ENCODE assay signal across 16 cellular contexts in the genomic region with DNA sequence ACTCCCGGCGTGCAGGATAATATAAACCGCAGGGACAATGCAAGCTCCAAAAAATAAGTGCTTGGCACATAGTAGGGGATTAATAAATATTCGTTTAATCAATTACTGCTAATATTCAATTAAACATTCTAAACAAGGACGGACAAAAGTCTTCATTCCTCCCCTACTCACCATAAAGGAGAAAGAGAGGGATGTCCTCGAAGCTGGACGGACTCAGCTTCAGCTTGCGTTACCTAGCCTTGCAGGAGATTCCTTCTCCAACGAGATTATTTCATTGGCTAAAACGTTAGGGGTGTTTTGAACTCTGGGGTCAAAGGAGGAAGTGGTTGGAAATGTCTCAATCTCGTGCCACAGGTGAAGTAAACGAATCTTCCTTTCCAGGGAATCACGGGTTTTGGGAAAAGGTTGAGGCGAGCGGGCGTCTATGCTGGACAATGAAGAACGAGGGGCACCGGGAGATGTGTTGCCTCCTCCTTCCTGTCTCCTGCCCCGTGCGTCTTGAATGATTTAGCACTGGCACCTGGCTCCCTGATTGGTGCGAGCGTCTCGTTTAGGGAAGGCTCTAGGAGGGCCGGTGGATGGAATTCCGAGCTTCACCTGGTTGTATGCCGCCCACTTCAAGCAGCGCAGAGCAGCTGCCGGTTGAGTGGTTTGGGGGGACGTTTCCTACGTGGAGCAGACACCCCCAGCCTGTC. TPM values are rescaled to one million over a fixed set of nuclear protein-coding genes. Genes with fewer than 3 reads are reported as not detected.
A peak's percentile ranks its signal among the peaks of the same experiment; 100 is the strongest.
DNase-seq lines count a peak whose midpoint lies in the region; ATAC-seq and TF ChIP-seq lines count a peak whose summit lies in the region.
"Had no signal": no experiment of that assay in that cellular context is flagged by ENCODE, and none has a peak within 500 bp of the region (broad histone marks: within the 10 kb centered on the region; RNA-seq: fewer than 3 reads in every experiment).

No MANE protein-coding gene starts in this region.

- H2AK5ac ChIP-seq in neuronal stem cell (ENCODE audit: low read depth, low read length), result no peak overlapping the region

- no peak overlapping the region for H3K14ac ChIP-seq in neuronal stem cell (ENCODE audit: low read length)

- peaks cover 49% of the 10 kb centered on the region for H3K4me1 Mint-ChIP-seq in activated CD4-positive, alpha-beta T cell treated with anti-CD3 and anti-CD28 coated beads, Interleukin-2, amount 10 ng/mL, durations not matched to agents 7 days and 5 days
- peaks cover 41% of the 10 kb centered on the region for H3K4me1 Mint-ChIP-seq in central memory CD8-positive, alpha-beta T cell

- no peak overlapping the region for H4K8ac ChIP-seq in neuronal stem cell (ENCODE audit: low read depth, low read length)

- ATAC-seq in central memory CD8-positive, alpha-beta T cell (replicated peaks; ENCODE audit: extremely low read depth, poor library complexity, severe bottlenecking), result no peak
- no peak for ATAC-seq in HG03095 (IDR thresholded peaks at IDR 0.05; ENCODE audit: unreplicated experiment)
- ATAC-seq: gastrocnemius medialis had no signal

- H3K36me3 Mint-ChIP-seq in activated CD4-positive, alpha-beta T cell treated with anti-CD3 and anti-CD28 coated beads, Interleukin-2, amount 10 ng/mL, durations not matched to agents 7 days and 5 days (ENCODE audit: low read depth), result no peaks in the 10 kb centered on the region
- H3K36me3 Mint-ChIP-seq in central memory CD8-positive, alpha-beta T cell (ENCODE audit: insufficient read depth), result peaks cover 31% of the 10 kb centered on the region

- H3K27me3 Mint-ChIP-seq in activated CD4-positive, alpha-beta T cell treated with anti-CD3 and anti-CD28 coated beads, Interleukin-2, amount 10 ng/mL, durations not matched to agents 7 days and 5 days, result peaks cover 70% of the 10 kb centered on the region
- H3K27me3 Mint-ChIP-seq in central memory CD8-positive, alpha-beta T cell, result peaks cover 73% of the 10 kb centered on the region

- H3K4me3 Mint-ChIP-seq in activated CD4-positive, alpha-beta T cell treated with anti-CD3 and anti-CD28 coated beads, Interleukin-2, amount 10 ng/mL, durations not matched to agents 7 days and 5 days, result no peak overlapping the region
- peak overlapping the region; percentile 41 for H3K4me3 Mint-ChIP-seq in central memory CD8-positive, alpha-beta T cell

- no peak overlapping the region for H2BK12ac ChIP-seq in neuronal stem cell (ENCODE audit: low read length)

- H3K9me3 Mint-ChIP-seq in activated CD4-positive, alpha-beta T cell treated with anti-CD3 and anti-CD28 coated beads, Interleukin-2, amount 10 ng/mL, durations not matched to agents 7 days and 5 days, result no peaks in the 10 kb centered on the region
- no peaks in the 10 kb centered on the region for H3K9me3 Mint-ChIP-seq in central memory CD8-positive, alpha-beta T cell

- H3K36me3 ChIP-seq in neuronal stem cell (replicated peaks in 1 of 2; ENCODE audit: control insufficient read depth in 2 of 2, insufficient read depth in 2 of 2, low read length in 2 of 2) (no peaks in the 10 kb centered on the region), adrenal gland (replicated peaks in 1 of 2) (no peaks in the 10 kb centered on the region)
- H3K36me3 ChIP-seq: ascending aorta, gastrocnemius medialis, vagina had no signal

- H2AFZ ChIP-seq in neuronal stem cell (ENCODE audit: low read length), result no peak overlapping the region

- H3K27me3 ChIP-seq in neuronal stem cell (ENCODE audit: control insufficient read depth in 3 of 3, insufficient read depth in 3 of 3, low read depth in 1 of 3, low read length in 3 of 3), result peaks cover 32 to 68% (median 67%) of the 10 kb centered on the region in 3 experiments
- H3K27me3 ChIP-seq in adrenal gland, result peaks cover 29% of the 10 kb centered on the region

- H3K4ac ChIP-seq in neuronal stem cell (ENCODE audit: low read length), result no peak overlapping the region

- H3K23ac ChIP-seq in neuronal stem cell (ENCODE audit: low read depth, low read length, poor library complexity), result peak overlapping the region; percentile 37

- CTCF ChIA-PET in activated CD4-positive, alpha-beta T cell treated with anti-CD3 and anti-CD28 coated beads, Interleukin-2, amount 10 ng/mL, durations not matched to agents 7 days and 5 days (lab: Charles Lee), result interaction anchor here (0.5 to 3.4 kb wide), 5 partner anchors 58 to 1278 kb away, joined by 3 to 10 read pairs (median 4); no protein-coding TSS in a partner anchor

- no peaks in the 10 kb centered on the region for H3K9me3 ChIP-seq in neuronal stem cell (replicated peaks in 1 of 2; ENCODE audit: control insufficient read depth in 2 of 2, insufficient read depth in 1 of 2, low read depth in 1 of 2, low read length in 2 of 2)
- H3K9me3 ChIP-seq in adrenal gland (replicated peaks in 1 of 3), result no peaks in the 10 kb centered on the region
- H3K9me3 ChIP-seq: ascending aorta, gastrocnemius medialis, vagina had no signal

- no peak overlapping the region for H3K4me2 ChIP-seq in neuronal stem cell (ENCODE audit: insufficient read depth, low read length, poor library complexity, severe bottlenecking)

- H3K4me1 ChIP-seq in neuronal stem cell (ENCODE audit: control insufficient read depth in 2 of 2, insufficient read depth in 1 of 2, low read depth in 1 of 2, low read length in 2 of 2) (peaks cover 16 to 18% of the 10 kb centered on the region in 2 donors), adrenal gland (replicated peaks in 1 of 2) (peaks cover 20 to 22% of the 10 kb centered on the region in 2 donors)

- TF ChIP-seq POLR2A in adrenal gland (IDR thresholded peaks at IDR 0.05), result no peak

- H3K18ac ChIP-seq in neuronal stem cell (ENCODE audit: low read length), result peak overlapping the region; percentile 48

- no peak overlapping the region for H3K4me3 ChIP-seq in neuronal stem cell (ENCODE audit: low read length in 2 of 2)
- no peak overlapping the region for H3K4me3 ChIP-seq in adrenal gland

- H3K27ac ChIP-seq in neuronal stem cell (replicated peaks; ENCODE audit: low read length), result no peak overlapping the region
- no peak overlapping the region for H3K27ac ChIP-seq in adrenal gland
- H3K27ac ChIP-seq: ascending aorta, gastrocnemius medialis, vagina had no signal

- no peak for DNase-seq in activated CD4-positive, alpha-beta T cell treated with anti-CD3 and anti-CD28 coated beads, Interleukin-2, amount 10 ng/mL, durations not matched to agents 7 days and 5 days
- no peak for DNase-seq in activated CD4-positive, alpha-beta T cell treated with anti-CD3 and anti-CD28 coated beads for 4 hours
- DNase-seq in NCI-H146 treated with DMSO at 0.1 percent for 48 hours (lab: John Stamatoyannopoulos, UW; ENCODE audit: unreplicated experiment) (peak; percentile 12), neuronal stem cell (ENCODE audit: low spot score) (no peak), RPMI8226 (no peak), adrenal gland (no peak)
- DNase-seq in central memory CD8-positive, alpha-beta T cell (ENCODE audit: low spot score in 2 of 2), result no peak
- DNase-seq: activated CD8-positive, alpha-beta memory T cell treated with anti-CD3 and anti-CD28 coated beads, Interleukin-2, amount 50 U/mL, for 4 hours; effector CD8-positive, alpha-beta T cell; gastrocnemius medialis; Karpas-422 had no signal

- H3K9ac ChIP-seq in neuronal stem cell (ENCODE audit: low read depth, low read length, poor library complexity), result no peak overlapping the region

- no peaks in the 10 kb centered on the region for H3K79me1 ChIP-seq in neuronal stem cell (ENCODE audit: low read depth, low read length)

- POLR2A ChIA-PET in activated CD4-positive, alpha-beta T cell treated with anti-CD3 and anti-CD28 coated beads, Interleukin-2, amount 10 ng/mL, durations not matched to agents 7 days and 5 days (lab: Charles Lee), result no interaction called here

- no peak overlapping the region for H2BK5ac ChIP-seq in neuronal stem cell (ENCODE audit: low read length)

- no peak overlapping the region for H2BK15ac ChIP-seq in neuronal stem cell (ENCODE audit: low read length)

- no CpG with 5 or more reads among the region's 30 CpGs for whole genome bisulfite sequencing in neuronal stem cell (ENCODE audit: extremely low coverage in 2 of 2, insufficient read length in 2 of 2, insufficient replicate concordance in 1 of 2), 2 donors
- 27 to 39% (median 31%) methylated on average over 23 to 30 of the region's 30 CpGs for WGBS in adrenal gland, 4 donors

- peak overlapping the region; percentile 3 for H3K27ac Mint-ChIP-seq in activated CD4-positive, alpha-beta T cell treated with anti-CD3 and anti-CD28 coated beads, Interleukin-2, amount 10 ng/mL, durations not matched to agents 7 days and 5 days
- H3K27ac Mint-ChIP-seq in central memory CD8-positive, alpha-beta T cell (ENCODE audit: low read depth), result no peak overlapping the region

- intact Hi-C loops in adrenal gland (cut with DNase I), result loop anchor here (5.0 to 10.0 kb wide), 6 partner anchors 60 to 450 kb away; no protein-coding TSS in a partner anchor

- no peak overlapping the region for H2BK120ac ChIP-seq in neuronal stem cell (ENCODE audit: low read depth, low read length)

- no peak for TF ChIP-seq CTCF in adrenal gland (IDR thresholded peaks at IDR 0.05)

- H4K91ac ChIP-seq in neuronal stem cell (ENCODE audit: low read depth, low read length, poor library complexity), result no peak overlapping the region

RNA-seq across cellular contexts. Expression of a gene that starts 2.0 kb away (rescaled TPM):
- total RNA-seq in activated CD4-positive, alpha-beta T cell treated with anti-CD3 and anti-CD28 coated beads, Interleukin-2, amount 10 ng/mL, durations not matched to agents 7 days and 5 days, result 1 to 10 TPM; 1.4 to 1.7 TPM
- polyA plus RNA-seq in neuronal stem cell (2013, experiment 1 of 2), result 0.08 TPM
- 0.14 TPM for polyA plus RNA-seq in neuronal stem cell (2013, experiment 2 of 2)
- 10 to 100 TPM in 1 of 8 donors, 1 to 10 TPM in 7; 1.5 to 13.5 (median 6.0) TPM for total RNA-seq in adrenal gland
- polyA plus RNA-seq in adrenal gland, result 10 to 100 TPM in 1 of 3 donors, 1 to 10 TPM in 2; 2.0 to 18.3 (median 9.9) TPM
- total RNA-seq: gastrocnemius medialis, NCI-H460, vagina had no signal

RNA-seq across cellular contexts. Expression of a gene that starts 44.5 kb away (rescaled TPM):
- total RNA-seq in activated CD4-positive, alpha-beta T cell treated with anti-CD3 and anti-CD28 coated beads, Interleukin-2, amount 10 ng/mL, durations not matched to agents 7 days and 5 days, result not detected
- 1.4 TPM for polyA plus RNA-seq in neuronal stem cell (2013, experiment 1 of 2)
- 1.5 TPM for polyA plus RNA-seq in neuronal stem cell (2013, experiment 2 of 2)
- total RNA-seq in adrenal gland, result under 1 TPM in 2 of 8 donors, not detected in 6; 0.39 to 0.57 TPM
- polyA plus RNA-seq in adrenal gland, result 1 to 10 TPM; 1.2 to 1.7 (median 1.5) TPM
- total RNA-seq: ascending aorta, gastrocnemius medialis, NCI-H460, osteoblast, vagina had no signal
